Comparison of ENCODE assay signal across 33 cellular contexts in the genomic region with DNA sequence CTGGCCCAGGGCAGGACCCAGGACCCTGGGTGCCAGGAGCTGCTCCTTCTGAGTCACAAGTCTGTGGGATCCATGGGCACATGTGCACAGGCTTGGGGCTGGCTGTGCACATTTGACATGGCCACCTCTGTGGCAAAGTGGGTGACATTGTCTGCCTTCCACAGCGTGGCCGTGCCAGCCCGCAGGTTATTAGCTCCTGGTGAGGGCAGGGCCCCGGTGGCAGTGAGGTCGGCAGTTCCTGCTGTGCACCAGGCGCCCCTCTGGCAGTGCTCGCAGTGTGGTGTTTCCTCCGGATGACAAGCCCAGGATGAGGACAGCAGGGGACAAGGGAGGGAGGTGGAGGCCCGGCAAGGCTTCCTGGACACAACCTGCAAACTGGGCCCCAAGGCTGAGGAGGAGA.
"Had no signal": no experiment of that assay in that cellular context is flagged by ENCODE, and none has a peak within 500 bp of the region (broad histone marks: within the 10 kb centered on the region; RNA-seq: fewer than 3 reads in every experiment).

No MANE protein-coding gene starts in this region.

- DNase-seq: activated B cell treated with CpG ODN at 0.5 μM for 24 hours; activated CD4-positive, alpha-beta memory T cell treated with anti-CD3 and anti-CD28 coated beads for 36 hours; activated CD4-positive, alpha-beta T cell treated with anti-CD3 and anti-CD28 coated beads for 4 hours; activated CD4-positive, alpha-beta T cell treated with anti-CD3 and anti-CD28 coated beads, Interleukin-2, amount 10 ng/mL, durations not matched to agents 24 days and 14 days; activated CD4-positive, alpha-beta T cell treated with anti-CD3 and anti-CD28 coated beads, Interleukin-2, amount 50 U/mL, for 1 hour; activated CD4-positive, alpha-beta T cell treated with anti-CD3 and anti-CD28 coated beads, Interleukin-2, amount 50 U/mL, for 4 hours; activated CD4-positive, CD25-positive, alpha-beta regulatory T cell treated with anti-CD3 and anti-CD28 coated beads, Interleukin-2, amount 50 U/mL, for 72 hours; activated CD8-positive, alpha-beta memory T cell treated with anti-CD3 and anti-CD28 coated beads, Interleukin-2, amount 50 U/mL, for 4 hours; activated CD8-positive, alpha-beta T cell treated with anti-CD3 and anti-CD28 coated beads for 36 hours; activated effector memory CD4-positive, alpha-beta T cell treated with anti-CD3 and anti-CD28 coated beads, Interleukin-2, amount 50 U/mL, for 16 hours; activated gamma-delta T cell treated with Interleukin-2 at 50 U/mL for 16 hours; activated naive CD4-positive, alpha-beta T cell; activated naive CD4-positive, alpha-beta T cell treated with anti-CD3 and anti-CD28 coated beads for 36 hours; activated naive CD4-positive, alpha-beta T cell treated with anti-CD3 and anti-CD28 coated beads, Interleukin-2, amount 50 U/mL, for 16 hours; activated naive CD8-positive, alpha-beta T cell treated with anti-CD3 and anti-CD28 coated beads for 36 hours; activated T-cell treated with anti-CD3 and anti-CD28 coated beads for 4 hours; activated T-cell treated with anti-CD3 and anti-CD28 coated beads, Interleukin-2, amount 50 U/mL, for 1 hour; activated T-cell treated with anti-CD3 and anti-CD28 coated beads, Interleukin-2, amount 50 U/mL, for 4 hours; activated T-cell treated with anti-CD3 and anti-CD28 coated beads, Interleukin-2, amount 50 U/mL, for 72 hours; amniotic stem cell; aorta; brain microvascular endothelial cell; central memory CD4-positive, alpha-beta T cell; T-helper 2 cell; T-helper 9 cell had no signal

- H3K27me3 ChIP-seq: brain microvascular endothelial cell had no signal

- H3K27ac ChIP-seq: body of pancreas, brain microvascular endothelial cell, breast epithelium, VCaP had no signal

- H3K4me1 ChIP-seq: adrenal gland, breast epithelium had no signal

- ATAC-seq: activated CD8-positive, alpha-beta T cell treated with anti-CD3 and anti-CD28 coated beads for 36 hours; activated naive CD4-positive, alpha-beta T cell treated with anti-CD3 and anti-CD28 coated beads, Interleukin-2, amount 50 U/mL, for 72 hours; activated T-cell treated with anti-CD3 and anti-CD28 coated beads, Interleukin-2, amount 50 U/mL, for 4 hours; activated T-cell treated with anti-CD3 and anti-CD28 coated beads, Interleukin-2, amount 50 U/mL, for 72 hours; activated T-helper 17 cell treated with anti-CD3 and anti-CD28 coated beads, Interleukin-2, amount 50 U/mL, for 72 hours; body of pancreas had no signal

- FAIRE-seq: astrocyte, TTC549 had no signal

- H3K4me3 ChIP-seq: adrenal gland, body of pancreas, breast epithelium had no signal

- H3K36me3 ChIP-seq: adrenal gland, brain microvascular endothelial cell, breast epithelium had no signal

- H3K9me3 ChIP-seq: adrenal gland, body of pancreas had no signal
